Comparison of ENCODE assay signal across 1 cellular context in genomic region chr6:3090013-3090412, GRCh38.
TF ChIP-seq lines count a peak whose summit lies in the region.

No MANE protein-coding gene starts in this region.

TF ChIP-seq in HepG2, 621 proteins besides CTCF, POLR2A, EP300 and RAD21:
- TF ChIP-seq, protein P1, sequence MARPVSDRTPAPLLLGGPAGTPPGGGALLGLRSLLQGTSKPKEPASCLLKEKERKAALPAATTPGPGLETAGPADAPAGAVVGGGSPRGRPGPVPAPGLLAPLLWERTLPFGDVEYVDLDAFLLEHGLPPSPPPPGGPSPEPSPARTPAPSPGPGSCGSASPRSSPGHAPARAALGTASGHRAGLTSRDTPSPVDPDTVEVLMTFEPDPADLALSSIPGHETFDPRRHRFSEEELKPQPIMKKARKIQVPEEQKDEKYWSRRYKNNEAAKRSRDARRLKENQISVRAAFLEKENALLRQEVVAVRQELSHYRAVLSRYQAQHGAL (CRISPR knock-in tag; IDR thresholded peaks at IDR 0.05; ENCODE audit: not compliant biosample characterization), result no peak
- TF ChIP-seq ZNF468 (CRISPR knock-in tag; IDR thresholded peaks at IDR 0.05), result no peak
- peak; percentile 51 for TF ChIP-seq RBM22 (optimal IDR thresholded peaks at IDR 0.05; ENCODE audit: low read length)
